ENCODE assay signal across 12 cellular contexts in the genomic region with DNA sequence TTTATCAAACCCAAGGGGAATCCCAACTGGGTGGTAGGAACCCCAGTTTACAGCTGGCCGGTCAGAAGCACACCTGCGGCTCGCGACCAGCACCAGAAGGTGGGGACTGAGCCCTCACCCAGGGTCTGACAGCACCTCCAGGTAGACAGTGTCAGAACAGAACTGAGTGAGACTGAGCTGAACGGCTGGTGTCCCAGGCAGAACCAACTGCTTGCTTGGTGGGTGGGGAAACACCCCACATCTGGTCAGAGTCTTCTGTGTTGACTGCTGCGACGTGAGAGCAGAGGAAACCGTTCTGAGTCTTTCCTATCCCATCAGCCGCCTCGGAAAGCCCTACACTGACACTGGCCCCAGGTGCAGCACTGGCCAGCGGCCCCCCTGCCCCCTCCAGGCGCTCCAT.
DNase-seq lines count a peak whose midpoint lies in the region; ATAC-seq lines count a peak whose summit lies in the region.
"Had no signal": no experiment of that assay in that cellular context is flagged by ENCODE, and none has a peak within 500 bp of the region (broad histone marks: within the 10 kb centered on the region; RNA-seq: fewer than 3 reads in every experiment).

No MANE protein-coding gene starts in this region.

- H3K9me3 Mint-ChIP-seq in activated naive CD4-positive, alpha-beta T cell treated with anti-CD3 and anti-CD28 coated beads, Interleukin-2, amount 50 U/mL, for 72 hours, result no peaks in the 10 kb centered on the region
- H3K9me3 Mint-ChIP-seq in activated naive CD4-positive, alpha-beta T cell treated with anti-CD3 and anti-CD28 coated beads, Interleukin-2, amount 10 ng/mL, durations not matched to agents 7 days and 5 days, result no peaks in the 10 kb centered on the region

- peak; percentile 61 to 62 for ATAC-seq in activated naive CD4-positive, alpha-beta T cell treated with anti-CD3 and anti-CD28 coated beads, Interleukin-2, amount 50 U/mL, for 72 hours
- ATAC-seq in HG02623 (IDR thresholded peaks at IDR 0.05; ENCODE audit: unreplicated experiment) (peak; percentile 82), HG03571 (IDR thresholded peaks at IDR 0.05; ENCODE audit: unreplicated experiment) (peak; percentile 50), Right ventricle myocardium superior (ENCODE audit: poor library complexity) (no peak)
- ATAC-seq: HepG2, left lobe of liver had no signal

- CTCF ChIA-PET in activated naive CD4-positive, alpha-beta T cell treated with anti-CD3 and anti-CD28 coated beads, Interleukin-2, amount 10 ng/mL, durations not matched to agents 7 days and 5 days (lab: Charles Lee), result no interaction called here

- intact Hi-C loops in Right ventricle myocardium superior (cut with DNase I), result loop anchor here (10.0 kb wide), 1 partner anchor 477 kb away; no protein-coding TSS in a partner anchor

- H3K4me1 Mint-ChIP-seq in activated naive CD4-positive, alpha-beta T cell treated with anti-CD3 and anti-CD28 coated beads, Interleukin-2, amount 10 ng/mL, durations not matched to agents 7 days and 5 days, result no peaks in the 10 kb centered on the region

- H3K27me3 Mint-ChIP-seq in activated naive CD4-positive, alpha-beta T cell treated with anti-CD3 and anti-CD28 coated beads, Interleukin-2, amount 10 ng/mL, durations not matched to agents 7 days and 5 days, result peaks cover 3% of the 10 kb centered on the region

- no peak overlapping the region for H3K27ac Mint-ChIP-seq in activated naive CD4-positive, alpha-beta T cell treated with anti-CD3 and anti-CD28 coated beads, Interleukin-2, amount 50 U/mL, for 72 hours
- no peak overlapping the region for H3K27ac Mint-ChIP-seq in activated naive CD4-positive, alpha-beta T cell treated with anti-CD3 and anti-CD28 coated beads, Interleukin-2, amount 10 ng/mL, durations not matched to agents 7 days and 5 days

- no peaks in the 10 kb centered on the region for H3K36me3 Mint-ChIP-seq in activated naive CD4-positive, alpha-beta T cell treated with anti-CD3 and anti-CD28 coated beads, Interleukin-2, amount 50 U/mL, for 72 hours
- no peaks in the 10 kb centered on the region for H3K36me3 Mint-ChIP-seq in activated naive CD4-positive, alpha-beta T cell treated with anti-CD3 and anti-CD28 coated beads, Interleukin-2, amount 10 ng/mL, durations not matched to agents 7 days and 5 days

- DNase-seq in activated naive CD4-positive, alpha-beta T cell treated with anti-CD3 and anti-CD28 coated beads, Interleukin-2, amount 50 U/mL, for 72 hours (ENCODE audit: low spot score in 2 of 2), result no peak
- no peak for DNase-seq in activated naive CD4-positive, alpha-beta T cell treated with anti-CD3 and anti-CD28 coated beads, Interleukin-2, amount 10 ng/mL, durations not matched to agents 7 days and 5 days
- no peak for DNase-seq in DMS79 (lab: John Stamatoyannopoulos, UW)
- DNase-seq in effector CD4-positive, alpha-beta T cell, result no peak
- DNase-seq in NCI-H446 (lab: John Stamatoyannopoulos, UW), result no peak
- no peak for DNase-seq in Right ventricle myocardium superior
- DNase-seq: activated naive CD4-positive, alpha-beta T cell; NCI-H524 treated with DMSO at 0.1 percent for 48 hours had no signal

- H3K4me3 Mint-ChIP-seq in activated naive CD4-positive, alpha-beta T cell treated with anti-CD3 and anti-CD28 coated beads, Interleukin-2, amount 10 ng/mL, durations not matched to agents 7 days and 5 days, result no peak overlapping the region
